8 cellular contexts compared by ENCODE assay signal in the genomic region with DNA sequence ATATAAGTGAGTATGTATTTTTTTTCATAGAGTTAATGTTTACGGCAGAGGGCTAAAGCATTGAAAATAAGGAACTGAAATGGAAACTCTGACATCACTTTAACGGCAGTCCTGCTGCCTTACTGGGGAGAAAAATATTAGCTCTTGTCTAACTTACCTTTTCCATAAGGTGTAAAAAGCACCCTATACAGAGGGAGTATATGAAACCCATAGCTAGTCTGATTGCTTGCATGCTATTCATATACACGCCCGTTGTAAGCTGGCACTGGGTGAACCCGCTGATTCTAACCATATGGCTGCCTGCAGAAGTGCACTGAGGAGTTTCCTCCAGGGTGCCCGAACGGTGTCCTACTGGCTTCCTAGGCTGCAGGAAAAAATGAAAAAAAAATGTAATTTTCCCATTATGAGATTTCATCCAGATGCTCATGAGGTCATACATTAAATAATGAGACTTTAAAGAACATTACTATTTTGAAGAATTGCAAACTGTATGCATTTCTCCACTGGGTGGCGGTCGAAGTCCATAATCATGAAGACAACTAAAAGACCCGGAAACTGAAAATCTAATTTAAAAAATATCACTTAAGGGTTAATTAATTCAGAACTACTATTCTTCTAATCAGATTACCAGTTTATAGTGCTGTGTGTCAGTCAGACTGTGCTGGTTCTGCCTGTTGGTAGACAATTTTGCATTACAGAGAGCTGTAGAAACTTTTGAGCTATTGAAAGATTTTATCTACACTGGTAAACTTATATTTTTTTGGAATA.
DNase-seq lines count a peak whose midpoint lies in the region; ATAC-seq, FAIRE-seq and TF ChIP-seq lines count a peak whose summit lies in the region.

No MANE protein-coding gene starts in this region.

- H3K4me3 Mint-ChIP-seq in stimulated activated memory B cell treated with anti-CD40 and anti-IgM and Interleukin-4, amounts not matched to agents 10 μg/mL and 1 μg/mL and 100 μg/mL, for 72 hours = no peak overlapping the region

- intact Hi-C loops in left cardiac atrium (cut with DNase I) (no loop called here), colonic mucosa (cut with DNase I) (no loop called here)

- no peaks in the 10 kb centered on the region for H3K9me3 ChIP-seq in cardiac muscle cell (ENCODE audit: low read depth)
- no peaks in the 10 kb centered on the region for H3K9me3 ChIP-seq in colonic mucosa

- TF ChIP-seq CTCF in cardiac muscle cell (IDR thresholded peaks at IDR 0.05; ENCODE audit: low read depth, low read length) (peak; percentile 56), colonic mucosa (IDR thresholded peaks at IDR 0.05) (peak; percentile 36)

- H3K27me3 ChIP-seq in cardiac muscle cell (no peaks in the 10 kb centered on the region), colonic mucosa (no peaks in the 10 kb centered on the region)

- H3K27ac Mint-ChIP-seq in stimulated activated memory B cell treated with anti-CD40 and anti-IgM and Interleukin-4, amounts not matched to agents 10 μg/mL and 1 μg/mL and 100 μg/mL, for 72 hours = no peak overlapping the region

- H3K27ac ChIP-seq in cardiac muscle cell (no peak overlapping the region), colonic mucosa (no peak overlapping the region)

- no peak for ATAC-seq in left cardiac atrium
- peak; percentile 77 for ATAC-seq in HG02610 (IDR thresholded peaks at IDR 0.05; ENCODE audit: unreplicated experiment)
- ATAC-seq in stimulated activated memory B cell treated with anti-CD40 and anti-IgM and Interleukin-4, amounts not matched to agents 10 μg/mL and 1 μg/mL and 100 μg/mL, for 72 hours = peak; percentile 63

- H3K9me3 Mint-ChIP-seq in stimulated activated memory B cell treated with anti-CD40 and anti-IgM and Interleukin-4, amounts not matched to agents 10 μg/mL and 1 μg/mL and 100 μg/mL, for 72 hours = peaks cover 3% of the 10 kb centered on the region

- peak; percentile 47 to 50 for DNase-seq in cardiac muscle cell (ENCODE audit: low read depth in 1 of 2, low spot score in 1 of 2)
- DNase-seq in left cardiac atrium = no peak
- DNase-seq in MV-4-11 (lab: John Stamatoyannopoulos, UW) = peak; percentile 67
- peak; percentile 69 for DNase-seq in colonic mucosa
- DNase-seq in DMS79 treated with DMSO at 0.1 percent for 48 hours (lab: John Stamatoyannopoulos, UW) = no peak
- DNase-seq in urothelium cell line (ENCODE audit: low spot score) = no peak

- H3K4me1 ChIP-seq in cardiac muscle cell (ENCODE audit: low read depth) (no peaks in the 10 kb centered on the region), colonic mucosa (no peaks in the 10 kb centered on the region)

- H3K36me3 ChIP-seq in cardiac muscle cell (no peaks in the 10 kb centered on the region), colonic mucosa (no peaks in the 10 kb centered on the region)

- peaks cover 9% of the 10 kb centered on the region for H3K27me3 Mint-ChIP-seq in stimulated activated memory B cell treated with anti-CD40 and anti-IgM and Interleukin-4, amounts not matched to agents 10 μg/mL and 1 μg/mL and 100 μg/mL, for 72 hours

- H3K9ac ChIP-seq in colonic mucosa (ENCODE audit: low read depth in 2 of 2, low read length in 2 of 2) = no peak overlapping the region

- H3K4me3 ChIP-seq in cardiac muscle cell (no peak overlapping the region), colonic mucosa (no peak overlapping the region)

- H3K36me3 Mint-ChIP-seq in stimulated activated memory B cell treated with anti-CD40 and anti-IgM and Interleukin-4, amounts not matched to agents 10 μg/mL and 1 μg/mL and 100 μg/mL, for 72 hours = no peaks in the 10 kb centered on the region

- FAIRE-seq in urothelium cell line (lab: Jason Lieb, UNC) = no peak

- H3K4me1 Mint-ChIP-seq in stimulated activated memory B cell treated with anti-CD40 and anti-IgM and Interleukin-4, amounts not matched to agents 10 μg/mL and 1 μg/mL and 100 μg/mL, for 72 hours = no peaks in the 10 kb centered on the region

Comparison
In these comparisons a context has a peak if more than half of its experiments do, and no peak if none do; other contexts are left out.
1. DNase-seq: peak in cardiac muscle cell (2 of 2), MV-4-11 (single experiment) and colonic mucosa (single experiment); none in left cardiac atrium (single experiment), DMS79 treated with DMSO at 0.1 percent for 48 hours (single experiment) and urothelium cell line (single experiment).
2. ATAC-seq: peak in HG02610 (single experiment) and stimulated activated memory B cell treated with anti-CD40 and anti-IgM and Interleukin-4, amounts not matched to agents 10 μg/mL and 1 μg/mL and 100 μg/mL, for 72 hours (single experiment); none in left cardiac atrium (0 of 2).